11 cellular contexts compared by ENCODE assay signal in genomic region chr4:152045397-152045780, GRCh38.
DNase-seq lines count a peak whose midpoint lies in the region; ATAC-seq and TF ChIP-seq lines count a peak whose summit lies in the region.
"Had no signal": no experiment of that assay in that cellular context is flagged by ENCODE, and none has a peak within 500 bp of the region (broad histone marks: within the 10 kb centered on the region; RNA-seq: fewer than 3 reads in every experiment).

No MANE protein-coding gene starts in this region.

- H3K27me3 ChIP-seq in heart left ventricle, result peaks cover 0 to 17% (median 0%) of the 10 kb centered on the region in 9 donors

- H3K4me1 Mint-ChIP-seq in IgD-negative memory B cell (peaks cover 0 to 5% (median 4%) of the 10 kb centered on the region in 3 donors), mesothelial cell of epicardium (peaks cover 37% of the 10 kb centered on the region)
- no peaks in the 10 kb centered on the region for H3K4me1 Mint-ChIP-seq in activated CD4-positive, alpha-beta memory T cell treated with anti-CD3 and anti-CD28 coated beads, Interleukin-2, amount 10 ng/mL, durations not matched to agents 7 days and 5 days

- H3K36me3 ChIP-seq in ES-I3 (ENCODE audit: insufficient read depth, low read length), result no peaks in the 10 kb centered on the region
- no peaks in the 10 kb centered on the region for H3K36me3 ChIP-seq in heart left ventricle

- H3K27ac Mint-ChIP-seq in IgD-negative memory B cell, result no peak overlapping the region
- peak overlapping the region; percentile 14 for H3K27ac Mint-ChIP-seq in mesothelial cell of epicardium
- no peak overlapping the region for H3K27ac Mint-ChIP-seq in activated CD4-positive, alpha-beta memory T cell treated with anti-CD3 and anti-CD28 coated beads, Interleukin-2, amount 10 ng/mL, durations not matched to agents 7 days and 5 days
- H3K27ac Mint-ChIP-seq: activated naive CD8-positive, alpha-beta T cell treated with anti-CD3 and anti-CD28 coated beads for 36 hours had no signal

- H3K27ac ChIP-seq in heart left ventricle, result peak overlapping the region in 4 of 12 donors; percentile 37 to 66 (median 60)
- H3K27ac ChIP-seq: RWPE1 had no signal

- TF ChIP-seq CTCF in mesothelial cell of epicardium (IDR thresholded peaks at IDR 0.05; ENCODE audit: unreplicated experiment) (no peak), heart left ventricle (IDR thresholded peaks at IDR 0.05) (no peak)

- H3K9ac ChIP-seq in ES-I3 (ENCODE audit: low read depth, low read length), result peak overlapping the region; percentile 49; the same call in 1 of the 2 replicates

- no peaks in the 10 kb centered on the region for H3K36me3 Mint-ChIP-seq in IgD-negative memory B cell
- H3K36me3 Mint-ChIP-seq in mesothelial cell of epicardium, result no peaks in the 10 kb centered on the region
- peaks cover 5% of the 10 kb centered on the region for H3K36me3 Mint-ChIP-seq in activated CD4-positive, alpha-beta memory T cell treated with anti-CD3 and anti-CD28 coated beads, Interleukin-2, amount 10 ng/mL, durations not matched to agents 7 days and 5 days (ENCODE audit: low read depth)

- CTCF ChIA-PET in activated CD4-positive, alpha-beta memory T cell treated with anti-CD3 and anti-CD28 coated beads, Interleukin-2, amount 10 ng/mL, durations not matched to agents 7 days and 5 days (lab: Charles Lee), result no interaction called here

- H3K4me3 ChIP-seq in heart left ventricle, result peak overlapping the region in 2 of 12 donors; percentile 4 to 24

- no peak for TF ChIP-seq POLR2A in heart left ventricle (IDR thresholded peaks at IDR 0.05)

- peaks cover 35% of the 10 kb centered on the region for H3K27me3 Mint-ChIP-seq in IgD-negative memory B cell
- no peaks in the 10 kb centered on the region for H3K27me3 Mint-ChIP-seq in mesothelial cell of epicardium (ENCODE audit: low read depth)
- no peaks in the 10 kb centered on the region for H3K27me3 Mint-ChIP-seq in activated CD4-positive, alpha-beta memory T cell treated with anti-CD3 and anti-CD28 coated beads, Interleukin-2, amount 10 ng/mL, durations not matched to agents 7 days and 5 days
- H3K27me3 Mint-ChIP-seq: activated naive CD8-positive, alpha-beta T cell treated with anti-CD3 and anti-CD28 coated beads for 36 hours had no signal

- peak; percentile 36 for ATAC-seq in GM21717 (IDR thresholded peaks at IDR 0.05; ENCODE audit: unreplicated experiment)
- no peak for ATAC-seq in heart left ventricle

- peaks cover 11% of the 10 kb centered on the region for H3K4me1 ChIP-seq in ES-I3 (ENCODE audit: insufficient read depth, low read length)
- H3K4me1 ChIP-seq in heart left ventricle, result peaks cover 0 to 17% (median 9%) of the 10 kb centered on the region in 12 donors

- POLR2A ChIA-PET in activated CD4-positive, alpha-beta memory T cell treated with anti-CD3 and anti-CD28 coated beads, Interleukin-2, amount 10 ng/mL, durations not matched to agents 7 days and 5 days (lab: Charles Lee), result no interaction called here

- no peaks in the 10 kb centered on the region for H3K9me3 ChIP-seq in ES-I3 (ENCODE audit: control insufficient read depth, insufficient read depth, low read length)
- peaks cover 0 to 10% (median 0%) of the 10 kb centered on the region in 12 donors for H3K9me3 ChIP-seq in heart left ventricle

- H3K9me3 Mint-ChIP-seq in IgD-negative memory B cell, result peaks cover 2 to 12% (median 4%) of the 10 kb centered on the region in 3 donors
- H3K9me3 Mint-ChIP-seq in mesothelial cell of epicardium, result peaks cover 13% of the 10 kb centered on the region
- H3K9me3 Mint-ChIP-seq in activated CD4-positive, alpha-beta memory T cell treated with anti-CD3 and anti-CD28 coated beads, Interleukin-2, amount 10 ng/mL, durations not matched to agents 7 days and 5 days, result peaks cover 13% of the 10 kb centered on the region

- 46 to 62% (median 56%) methylated on average over 8 of the region's 8 CpGs for WGBS in heart left ventricle, 4 donors

- intact Hi-C loops in heart left ventricle (cut with DNase I), result loop anchor here in 5 of 10 donors (10.0 kb wide), 5 partner anchors 241 to 329 kb away; no protein-coding TSS in a partner anchor

- DNase-seq in mesothelial cell of epicardium (ENCODE audit: low spot score in 2 of 2, unreplicated experiment in 2 of 2) (no peak), heart left ventricle (no peak), NCI-H128 (lab: John Stamatoyannopoulos, UW; ENCODE audit: unreplicated experiment) (no peak), nucleus accumbens (lab: John Stamatoyannopoulos, UW) (no peak)
- DNase-seq in activated CD4-positive, alpha-beta memory T cell treated with anti-CD3 and anti-CD28 coated beads, Interleukin-2, amount 10 ng/mL, durations not matched to agents 7 days and 5 days, result no peak
- DNase-seq: NCI-H1105 had no signal

- peak overlapping the region in 3 of 4 donors; percentile 11 to 58 (median 15) for H3K4me3 Mint-ChIP-seq in IgD-negative memory B cell
- H3K4me3 Mint-ChIP-seq in mesothelial cell of epicardium, result peak overlapping the region; percentile 56
- no peak overlapping the region for H3K4me3 Mint-ChIP-seq in activated CD4-positive, alpha-beta memory T cell treated with anti-CD3 and anti-CD28 coated beads, Interleukin-2, amount 10 ng/mL, durations not matched to agents 7 days and 5 days
- H3K4me3 Mint-ChIP-seq: activated naive CD8-positive, alpha-beta T cell treated with anti-CD3 and anti-CD28 coated beads for 36 hours had no signal
